10 cellular contexts compared by ENCODE assay signal in genomic region chr7:18390523-18390907, GRCh38.
DNase-seq lines count a peak whose midpoint lies in the region; ATAC-seq and TF ChIP-seq lines count a peak whose summit lies in the region.
"Had no signal": no experiment of that assay in that cellular context is flagged by ENCODE, and none has a peak within 500 bp of the region (broad histone marks: within the 10 kb centered on the region; RNA-seq: fewer than 3 reads in every experiment).

No MANE protein-coding gene starts in this region.

- H3K9ac ChIP-seq in SK-N-SH, result no peak overlapping the region

- H3K4me1 ChIP-seq in SK-N-SH (ENCODE audit: control insufficient read depth in 1 of 2, insufficient read depth in 2 of 2, low read depth in 1 of 2, low read length in 1 of 2), result peaks cover 6 to 16% of the 10 kb centered on the region in 2 experiments
- H3K4me1 ChIP-seq in thyroid gland, result peaks cover 18 to 34% of the 10 kb centered on the region in 2 donors

- H3K36me3 ChIP-seq in SK-N-SH (replicated peaks in 1 of 2; ENCODE audit: control insufficient read depth in 1 of 2, insufficient read depth in 2 of 2, low read length in 1 of 2) (no peaks in the 10 kb centered on the region), thyroid gland (no peaks in the 10 kb centered on the region)

- H3K27me3 ChIP-seq in SK-N-SH (ENCODE audit: insufficient read depth) (no peaks in the 10 kb centered on the region), thyroid gland (no peaks in the 10 kb centered on the region)

- no peak for TF ChIP-seq CTCF in SK-N-SH (IDR thresholded peaks at IDR 0.05)
- TF ChIP-seq CTCF in coronary artery (IDR thresholded peaks at IDR 0.05), result no peak
- no peak for TF ChIP-seq CTCF in thyroid gland (IDR thresholded peaks at IDR 0.05)

- no peaks in the 10 kb centered on the region for H3K9me3 Mint-ChIP-seq in activated naive CD4-positive, alpha-beta T cell treated with anti-CD3 and anti-CD28 coated beads, Interleukin-2, amount 50 U/mL, for 72 hours

- no peak overlapping the region for H3K4me3 ChIP-seq in SK-N-SH (ENCODE audit: low read depth in 2 of 2, low read length in 1 of 2)
- H3K4me3 ChIP-seq in coronary artery, result peak overlapping the region; percentile 49
- H3K4me3 ChIP-seq in thyroid gland (replicated peaks in 1 of 3), result no peak overlapping the region

- peak overlapping the region; percentile 56; the same call in 1 of the 2 replicates for H3K4me2 ChIP-seq in SK-N-SH

- peak overlapping the region; percentile 59 for H2AFZ ChIP-seq in SK-N-SH (ENCODE audit: low read depth)

- H3K27ac ChIP-seq in SK-N-SH (ENCODE audit: low read depth in 2 of 2, low read length in 1 of 2) (peak overlapping the region in 1 of 2 experiments; percentile 82; a peak in 2 of 4 replicates), coronary artery (peak overlapping the region; percentile 44 to 78), thyroid gland (peak overlapping the region; percentile 19 to 55 (median 54))

- no peak for TF ChIP-seq RAD21 in SK-N-SH (IDR thresholded peaks at IDR 0.05; ENCODE audit: low read length)

- H3K27ac Mint-ChIP-seq in activated naive CD4-positive, alpha-beta T cell treated with anti-CD3 and anti-CD28 coated beads, Interleukin-2, amount 50 U/mL, for 72 hours, result no peak overlapping the region

- TF ChIP-seq POLR2A in thyroid gland (IDR thresholded peaks at IDR 0.05), result no peak

- no peaks in the 10 kb centered on the region for H4K20me1 ChIP-seq in SK-N-SH (ENCODE audit: insufficient read depth)

- intact Hi-C loops in thyroid gland (cut with DNase I), result no loop called here

- H3K9me2 ChIP-seq in SK-N-SH, result no peaks in the 10 kb centered on the region

- POLR2A ChIA-PET in SK-N-SH (lab: Yijun Ruan, JAX), result no interaction called here

- no peaks in the 10 kb centered on the region for H3K9me3 ChIP-seq in SK-N-SH
- H3K9me3 ChIP-seq in thyroid gland, result no peaks in the 10 kb centered on the region

- ATAC-seq in SK-N-SH treated with all-trans-retinoic acid at 6 μM for 48 hours (no peak), HG03066 (IDR thresholded peaks at IDR 0.05; ENCODE audit: low read depth, unreplicated experiment) (peak; percentile 33)
- ATAC-seq in activated naive CD4-positive, alpha-beta T cell treated with anti-CD3 and anti-CD28 coated beads, Interleukin-2, amount 50 U/mL, for 72 hours, result no peak

- TF ChIP-seq EP300 in SK-N-SH (IDR thresholded peaks at IDR 0.05; ENCODE audit: borderline replicate concordance in 1 of 2, low read depth in 1 of 2, low read length in 1 of 2), result no peak

- WGBS in SK-N-SH (ENCODE audit: low lambda C conversion rate), result 93% methylated on average over 3 of the region's 3 CpGs
- 31 to 52% methylated on average over 3 of the region's 3 CpGs for WGBS in thyroid gland, 2 donors

- no peaks in the 10 kb centered on the region for H3K79me2 ChIP-seq in SK-N-SH (ENCODE audit: insufficient read depth)

- H3K36me3 Mint-ChIP-seq in activated naive CD4-positive, alpha-beta T cell treated with anti-CD3 and anti-CD28 coated beads, Interleukin-2, amount 50 U/mL, for 72 hours, result no peaks in the 10 kb centered on the region

- DNase-seq in SK-N-SH (no peak), coronary artery (ENCODE audit: low spot score) (no peak), thyroid gland (no peak), CD1c-positive myeloid dendritic cell (ENCODE audit: extremely low spot score) (no peak)
- no peak for DNase-seq in activated naive CD4-positive, alpha-beta T cell treated with anti-CD3 and anti-CD28 coated beads, Interleukin-2, amount 50 U/mL, for 72 hours (ENCODE audit: low spot score in 2 of 2)
- DNase-seq in stimulated activated CD4-positive, alpha-beta T cell treated with anti-CD3 and anti-CD28 coated beads, Interleukin-12 subunit alpha, Interleukin-12 subunit beta, amount 100 ng/mL, for 4 hours, result no peak
- DNase-seq: 8988T, NCI-H2107 had no signal

- CTCF ChIA-PET in SK-N-SH (lab: Yijun Ruan, JAX), result interaction anchor here (1.4 kb wide), 1 partner anchor 173 kb away, joined by 4 read pairs; no protein-coding TSS in a partner anchor

- H3F3A ChIP-seq in SK-N-SH (replicated peaks; ENCODE audit: insufficient read depth), result peaks cover 13% of the 10 kb centered on the region

TF ChIP-seq in SK-N-SH, 30 proteins besides CTCF, POLR2A, EP300 and RAD21 (continues in another document):
- no peak for TF ChIP-seq ELF1 (IDR thresholded peaks at IDR 0.05)
- TF ChIP-seq USF1 (IDR thresholded peaks at IDR 0.05; ENCODE audit: borderline replicate concordance, low read depth), result no peak
- no peak for TF ChIP-seq GATA2 (CRISPR knock-in tag; IDR thresholded peaks at IDR 0.05)
- no peak for TF ChIP-seq USF2 (IDR thresholded peaks at IDR 0.05; ENCODE audit: borderline replicate concordance, low read depth, low read length)
- TF ChIP-seq NRF1 (IDR thresholded peaks at IDR 0.05; ENCODE audit: low read depth, low read length), result no peak
- no peak for TF ChIP-seq JUND (IDR thresholded peaks at IDR 0.05)
- TF ChIP-seq, protein P1, sequence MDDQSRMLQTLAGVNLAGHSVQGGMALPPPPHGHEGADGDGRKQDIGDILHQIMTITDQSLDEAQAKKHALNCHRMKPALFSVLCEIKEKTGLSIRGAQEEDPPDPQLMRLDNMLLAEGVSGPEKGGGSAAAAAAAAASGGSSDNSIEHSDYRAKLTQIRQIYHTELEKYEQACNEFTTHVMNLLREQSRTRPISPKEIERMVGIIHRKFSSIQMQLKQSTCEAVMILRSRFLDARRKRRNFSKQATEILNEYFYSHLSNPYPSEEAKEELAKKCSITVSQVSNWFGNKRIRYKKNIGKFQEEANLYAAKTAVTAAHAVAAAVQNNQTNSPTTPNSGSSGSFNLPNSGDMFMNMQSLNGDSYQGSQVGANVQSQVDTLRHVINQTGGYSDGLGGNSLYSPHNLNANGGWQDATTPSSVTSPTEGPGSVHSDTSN (IDR thresholded peaks at IDR 0.05), result no peak
- TF ChIP-seq NFIC (IDR thresholded peaks at IDR 0.05; ENCODE audit: borderline replicate concordance), result no peak
- TF ChIP-seq RXRA (IDR thresholded peaks at IDR 0.05; ENCODE audit: borderline replicate concordance, low read depth), result no peak

TF ChIP-seq in SK-N-SH treated with all-trans-retinoic acid at 6 μM for 48 hours, 23 proteins besides CTCF, POLR2A, EP300 and RAD21 (continues in another document):
- no peak for TF ChIP-seq ZNF70 (CRISPR knock-in tag; IDR thresholded peaks at IDR 0.05)
- TF ChIP-seq ZNF8 (CRISPR knock-in tag; IDR thresholded peaks at IDR 0.05), result no peak
- TF ChIP-seq ARNTL (CRISPR knock-in tag; IDR thresholded peaks at IDR 0.05; ENCODE audit: borderline replicate concordance, low read depth), result no peak
- TF ChIP-seq, protein P2, sequence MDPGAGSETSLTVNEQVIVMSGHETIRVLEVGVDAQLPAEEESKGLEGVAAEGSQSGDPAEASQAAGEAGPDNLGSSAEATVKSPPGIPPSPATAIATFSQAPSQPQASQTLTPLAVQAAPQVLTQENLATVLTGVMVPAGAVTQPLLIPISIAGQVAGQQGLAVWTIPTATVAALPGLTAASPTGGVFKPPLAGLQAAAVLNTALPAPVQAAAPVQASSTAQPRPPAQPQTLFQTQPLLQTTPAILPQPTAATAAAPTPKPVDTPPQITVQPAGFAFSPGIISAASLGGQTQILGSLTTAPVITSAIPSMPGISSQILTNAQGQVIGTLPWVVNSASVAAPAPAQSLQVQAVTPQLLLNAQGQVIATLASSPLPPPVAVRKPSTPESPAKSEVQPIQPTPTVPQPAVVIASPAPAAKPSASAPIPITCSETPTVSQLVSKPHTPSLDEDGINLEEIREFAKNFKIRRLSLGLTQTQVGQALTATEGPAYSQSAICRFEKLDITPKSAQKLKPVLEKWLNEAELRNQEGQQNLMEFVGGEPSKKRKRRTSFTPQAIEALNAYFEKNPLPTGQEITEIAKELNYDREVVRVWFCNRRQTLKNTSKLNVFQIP (CRISPR knock-in tag; IDR thresholded peaks at IDR 0.05; ENCODE audit: borderline replicate concordance, low read depth), result no peak
- no peak for TF ChIP-seq OSR1 (CRISPR knock-in tag; IDR thresholded peaks at IDR 0.05)
- TF ChIP-seq ZC3H10 (CRISPR knock-in tag; IDR thresholded peaks at IDR 0.05), result no peak
- no peak for TF ChIP-seq PPARA (CRISPR knock-in tag; IDR thresholded peaks at IDR 0.05; ENCODE audit: borderline replicate concordance)
- TF ChIP-seq ISL1 (CRISPR knock-in tag; IDR thresholded peaks at IDR 0.05), result no peak
- TF ChIP-seq GLIS3 (CRISPR knock-in tag; IDR thresholded peaks at IDR 0.05), result no peak
- no peak for TF ChIP-seq ZFP30 (CRISPR knock-in tag; IDR thresholded peaks at IDR 0.05)
- TF ChIP-seq CSRNP3 (CRISPR knock-in tag; IDR thresholded peaks at IDR 0.05), result no peak
- TF ChIP-seq ESRRG (CRISPR knock-in tag; IDR thresholded peaks at IDR 0.05), result no peak
